ENCODE assay signal across 10 cellular contexts in genomic region chrX:6225307-6226052, GRCh38. TPM values are rescaled to one million over a fixed set of nuclear protein-coding genes. Genes with fewer than 3 reads are reported as not detected.
DNase-seq lines count a peak whose midpoint lies in the region; ATAC-seq, FAIRE-seq and TF ChIP-seq lines count a peak whose summit lies in the region.
"Had no signal": no experiment of that assay in that cellular context is flagged by ENCODE, and none has a peak within 500 bp of the region (broad histone marks: within the 10 kb centered on the region; RNA-seq: fewer than 3 reads in every experiment).

No MANE protein-coding gene starts in this region.

- peak; percentile 7 for DNase-seq in activated CD4-positive, alpha-beta T cell treated with anti-CD3 and anti-CD28 coated beads for 36 hours
- no peak for DNase-seq in activated CD4-positive, alpha-beta T cell treated with anti-CD3 and anti-CD28 coated beads for 4 hours
- no peak for DNase-seq in adipocyte (ENCODE audit: low read depth)
- no peak for DNase-seq in right lobe of liver
- peak; percentile 12 for DNase-seq in superior temporal gyrus (ENCODE audit: extremely low spot score)
- DNase-seq in H54 (ENCODE audit: insufficient read length, low spot score) = no peak
- DNase-seq in GM10266 (ENCODE audit: extremely low spot score) = no peak
- no peak for DNase-seq in ecto neural progenitor cell (ENCODE audit: low spot score)
- DNase-seq: BE2C had no signal

- no peak for TF ChIP-seq POLR2A in right lobe of liver (IDR thresholded peaks at IDR 0.05)
- TF ChIP-seq POLR2A in H54 (IDR thresholded peaks at IDR 0.05; ENCODE audit: low read depth, low read length) = no peak

- H3K4me1 ChIP-seq in adipocyte (ENCODE audit: control insufficient read depth, insufficient read depth, low read length) = no peaks in the 10 kb centered on the region
- no peaks in the 10 kb centered on the region for H3K4me1 ChIP-seq in right lobe of liver
- H3K4me1 ChIP-seq: BE2C had no signal

- POLR2A ChIA-PET in activated CD4-positive, alpha-beta T cell treated with anti-CD3 and anti-CD28 coated beads for 36 hours (lab: Charles Lee) = no interaction called here

- intact Hi-C loops in activated CD4-positive, alpha-beta T cell treated with anti-CD3 and anti-CD28 coated beads for 36 hours (cut with DNase I, micrococcal nuclease) = loop anchor here (2.0 to 5.0 kb wide), 2 partner anchors 203 to 205 kb away; no protein-coding TSS in a partner anchor
- intact Hi-C loops in right lobe of liver (cut with DNase I) = no loop called here

- FAIRE-seq in H54 (lab: Jason Lieb, UNC) = no peak

- H3K9me3 ChIP-seq in adipocyte (ENCODE audit: control insufficient read depth, low read length) (no peaks in the 10 kb centered on the region), right lobe of liver (no peaks in the 10 kb centered on the region)
- H3K9me3 ChIP-seq: BE2C had no signal

- no peak overlapping the region for H3K9ac ChIP-seq in adipocyte (ENCODE audit: low read length)

- TF ChIP-seq CTCF in right lobe of liver (IDR thresholded peaks at IDR 0.05) (peak in 2 of 4 donors; percentile 4 to 17), GM10266 (IDR thresholded peaks at IDR 0.05; ENCODE audit: control insufficient read depth, insufficient read depth, low read depth, missing control alignments) (no peak)

- ATAC-seq in activated CD4-positive, alpha-beta T cell treated with anti-CD3 and anti-CD28 coated beads for 36 hours = no peak
- ATAC-seq in right lobe of liver = no peak

- 3% methylated on average over 18 of the region's 18 CpGs for WGBS in right lobe of liver (ENCODE audit: insufficient coverage, low coverage, low lambda C conversion rate, missing lambda C conversion rate)

- no peaks in the 10 kb centered on the region for H3K9me3 Mint-ChIP-seq in activated CD4-positive, alpha-beta T cell treated with anti-CD3 and anti-CD28 coated beads for 36 hours (ENCODE audit: low read depth)

- H3K4me3 ChIP-seq in adipocyte (ENCODE audit: low read length) = peak overlapping the region; percentile 52
- H3K4me3 ChIP-seq in right lobe of liver = peak overlapping the region in 2 of 3 donors; percentile 18 to 40

- H3K27me3 Mint-ChIP-seq in activated CD4-positive, alpha-beta T cell treated with anti-CD3 and anti-CD28 coated beads for 36 hours = peaks cover 16% of the 10 kb centered on the region

- peak overlapping the region; percentile 52 for H3K4me3 Mint-ChIP-seq in activated CD4-positive, alpha-beta T cell treated with anti-CD3 and anti-CD28 coated beads for 36 hours
- H3K4me3 Mint-ChIP-seq: activated naive CD8-positive, alpha-beta T cell had no signal

- peaks cover 7% of the 10 kb centered on the region for H3K4me1 Mint-ChIP-seq in activated CD4-positive, alpha-beta T cell treated with anti-CD3 and anti-CD28 coated beads for 36 hours

- peaks cover 23% of the 10 kb centered on the region for H3K27me3 ChIP-seq in adipocyte (replicated peaks; ENCODE audit: control insufficient read depth, insufficient read depth, low read length)
- H3K27me3 ChIP-seq in right lobe of liver = peaks cover 0 to 14% of the 10 kb centered on the region in 2 donors
- H3K27me3 ChIP-seq: BE2C had no signal

- no peak overlapping the region for H3K27ac Mint-ChIP-seq in activated CD4-positive, alpha-beta T cell treated with anti-CD3 and anti-CD28 coated beads for 36 hours
- H3K27ac Mint-ChIP-seq: activated naive CD8-positive, alpha-beta T cell had no signal

- CTCF ChIA-PET in activated CD4-positive, alpha-beta T cell treated with anti-CD3 and anti-CD28 coated beads for 36 hours (lab: Charles Lee) = no interaction called here

- H3K36me3 Mint-ChIP-seq in activated CD4-positive, alpha-beta T cell treated with anti-CD3 and anti-CD28 coated beads for 36 hours (ENCODE audit: low read depth) = no peaks in the 10 kb centered on the region
- H3K36me3 Mint-ChIP-seq: activated naive CD8-positive, alpha-beta T cell had no signal

- H3K36me3 ChIP-seq in adipocyte (ENCODE audit: control insufficient read depth, insufficient read depth, low read length, severe bottlenecking) (no peaks in the 10 kb centered on the region), right lobe of liver (no peaks in the 10 kb centered on the region)
- H3K36me3 ChIP-seq: BE2C had no signal

- no peak overlapping the region for H3K27ac ChIP-seq in right lobe of liver

RNA-seq across cellular contexts. Expression of gene NLGN4X, which starts 3.2 kb away (rescaled TPM):
- total RNA-seq in activated CD4-positive, alpha-beta T cell treated with anti-CD3 and anti-CD28 coated beads for 36 hours = under 1 TPM; 0.21 TPM
- 1 to 10 TPM in 4 of 6 experiments, under 1 TPM in 2; 0.51 to 1.5 (median 1.1) TPM for total RNA-seq in right lobe of liver

Comparison
In these comparisons a context has a peak if more than half of its experiments do, and no peak if none do; other contexts are left out.
1. DNase-seq: peak in activated CD4-positive, alpha-beta T cell treated with anti-CD3 and anti-CD28 coated beads for 36 hours (single experiment) and superior temporal gyrus (single experiment); none in activated CD4-positive, alpha-beta T cell treated with anti-CD3 and anti-CD28 coated beads for 4 hours (0 of 2), adipocyte (single experiment), right lobe of liver (0 of 3), H54 (single experiment), GM10266 (single experiment) and ecto neural progenitor cell (single experiment).
2. intact Hi-C loops: an anchor here in activated CD4-positive, alpha-beta T cell treated with anti-CD3 and anti-CD28 coated beads for 36 hours (2.0 to 5.0 kb wide); none called in right lobe of liver.